ENCODE assay signal across 1 cellular context in the genomic region with DNA sequence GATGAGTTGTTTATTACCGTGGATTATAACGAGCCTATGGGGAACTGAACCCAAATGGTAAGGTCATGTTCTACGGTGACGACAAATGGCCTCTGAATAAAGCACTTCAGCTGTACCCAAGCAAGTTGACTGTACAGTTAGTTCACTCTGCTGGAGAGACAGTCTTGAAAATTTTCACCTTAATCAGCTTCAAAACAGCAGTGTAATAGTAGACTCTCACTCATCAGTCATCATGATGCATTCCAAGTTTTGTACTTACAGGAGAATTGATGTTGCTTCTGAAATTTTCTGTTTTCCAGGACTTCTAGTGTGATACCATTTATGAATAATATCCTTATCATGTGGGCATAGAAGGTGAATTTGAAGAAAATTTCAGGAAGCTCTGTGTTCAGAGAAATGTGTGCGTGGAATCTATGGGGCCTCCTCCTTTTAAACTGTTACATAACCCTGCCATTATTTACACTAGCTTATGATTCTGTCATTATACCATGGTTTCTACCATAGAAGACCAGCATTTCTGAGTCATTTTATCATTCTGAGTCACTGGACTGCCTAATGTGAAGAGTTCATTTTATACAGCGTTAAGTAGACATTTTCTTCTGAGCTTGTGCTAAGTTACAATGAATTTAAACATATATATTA.
TF ChIP-seq lines count a peak whose summit lies in the region.

No MANE protein-coding gene starts in this region.

TF ChIP-seq in HEK293, 187 proteins besides CTCF, POLR2A, EP300 and RAD21 (continued from another document):
- peak; percentile 38; the same call in 1 of the 2 replicates for TF ChIP-seq ZNF184 (tag by site-specific recombination; IDR thresholded peaks at IDR 0.05)
